Comparison of ENCODE assay signal across 8 cellular contexts in the genomic region with DNA sequence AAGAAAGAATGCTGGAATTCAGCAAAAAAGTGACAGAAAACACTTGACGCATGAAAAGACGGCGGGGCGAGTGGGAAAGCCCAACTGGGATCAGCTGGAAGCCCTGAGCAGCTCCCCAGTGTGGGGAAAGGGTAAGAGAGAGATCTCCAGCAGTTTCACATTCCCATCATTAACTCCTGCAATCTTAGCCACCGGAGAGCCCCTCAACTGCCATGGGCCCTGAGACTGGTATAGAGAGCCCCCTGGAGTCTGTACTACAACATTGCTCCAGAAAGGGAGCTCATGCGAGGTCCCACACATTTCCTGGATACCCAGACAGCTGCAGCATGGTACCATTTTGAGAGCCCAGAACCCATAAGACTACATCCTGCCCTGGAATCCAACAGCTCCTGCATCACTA. TPM values are rescaled to one million over a fixed set of nuclear protein-coding genes. Genes with fewer than 3 reads are reported as not detected.
DNase-seq lines count a peak whose midpoint lies in the region; ATAC-seq and TF ChIP-seq lines count a peak whose summit lies in the region.

No MANE protein-coding gene starts in this region.

- no peak overlapping the region for H3T11ph ChIP-seq in H9 (ENCODE audit: low read length)

- WGBS in H9 (ENCODE audit: extremely low coverage, insufficient read length, low lambda C conversion rate), result no CpG with 5 or more reads among the region's 6 CpGs

- H2AFZ ChIP-seq in H9 (ENCODE audit: low read length), result peak overlapping the region; percentile 75

- H4K5ac ChIP-seq in H9 (ENCODE audit: insufficient read length, low read depth, low read length), result no peak overlapping the region

- no peaks in the 10 kb centered on the region for H3K9me3 ChIP-seq in H9 (ENCODE audit: control insufficient read depth, low read depth, low read length)

- H3K36me3 Mint-ChIP-seq in H9 (ENCODE audit: insufficient read depth in 1 of 3, low read depth in 3 of 3), result no peaks in the 10 kb centered on the region

- no peak overlapping the region for H2BK120ac ChIP-seq in H9 (ENCODE audit: low read depth, low read length, poor library complexity, severe bottlenecking)

- H3K79me1 ChIP-seq in H9 (ENCODE audit: insufficient read depth, low read depth, low read length, poor library complexity, severe bottlenecking), result no peaks in the 10 kb centered on the region

- H3K27me3 Mint-ChIP-seq in H9 (ENCODE audit: low read depth), result peaks cover 5% of the 10 kb centered on the region

- H2BK20ac ChIP-seq in H9 (ENCODE audit: low read depth, low read length, poor library complexity, severe bottlenecking), result no peak overlapping the region

- no peak overlapping the region for H3K18ac ChIP-seq in H9 (ENCODE audit: insufficient read length, low read depth, low read length)

- no peak overlapping the region for H3K27ac ChIP-seq in H9 (ENCODE audit: insufficient read length, low read depth, low read length)

- no peaks in the 10 kb centered on the region for H3K79me2 ChIP-seq in H9 (ENCODE audit: insufficient read depth, low read length)

- H2BK15ac ChIP-seq in H9 (ENCODE audit: low read depth, low read length), result no peak overlapping the region

- no peak overlapping the region for H3K56ac ChIP-seq in H9 (ENCODE audit: insufficient read length, low read depth, low read length)

- no peaks in the 10 kb centered on the region for H3K4me1 ChIP-seq in H9 (ENCODE audit: insufficient read depth, low read length)

- DNase-seq in AG20443 (ENCODE audit: low spot score) (peak; percentile 36), H9 (peak; percentile 80), OCI-M1 (lab: John Stamatoyannopoulos, UW) (peak; percentile 9), glomerular visceral epithelial cell (ENCODE audit: extremely low spot score) (peak; percentile 12), Ammon's horn (ENCODE audit: low spot score) (no peak)

- no peak overlapping the region for H3K23ac ChIP-seq in H9 (ENCODE audit: insufficient read length, low read depth, low read length)

- no peak overlapping the region for H2BK5ac ChIP-seq in H9 (ENCODE audit: insufficient read length, low read length)

- H4K8ac ChIP-seq in H9 (replicated peaks; ENCODE audit: insufficient read length, low read depth, low read length), result no peak overlapping the region

- ATAC-seq in HG03045 (IDR thresholded peaks at IDR 0.05; ENCODE audit: unreplicated experiment) (no peak), HG03280 (IDR thresholded peaks at IDR 0.05; ENCODE audit: unreplicated experiment) (no peak), GM19463 (IDR thresholded peaks at IDR 0.05; ENCODE audit: unreplicated experiment) (no peak)

- peak overlapping the region in 1 of 3 experiments; percentile 49; a peak in 1 of 7 replicates for H3K27ac Mint-ChIP-seq in H9

- no peak overlapping the region for H3K4ac ChIP-seq in H9 (ENCODE audit: low read depth, low read length)

- no peak overlapping the region for H3K14ac ChIP-seq in H9 (ENCODE audit: insufficient read depth, low read length)

- TF ChIP-seq CTCF in H9 (conservative IDR thresholded peaks at IDR 0.05), result peak; percentile 76

- no peaks in the 10 kb centered on the region for H4K20me1 ChIP-seq in H9 (ENCODE audit: control insufficient read depth, insufficient read depth, insufficient read length)

- H3K9me3 Mint-ChIP-seq in H9, result peaks cover 0 to 4% of the 10 kb centered on the region in 2 experiments; a peak in 2 of 5 replicates

- no peaks in the 10 kb centered on the region for H3K23me2 ChIP-seq in H9 (ENCODE audit: insufficient read length, low read depth, low read length, poor library complexity, severe bottlenecking)

- H2BK12ac ChIP-seq in H9 (ENCODE audit: insufficient read length, low read depth, low read length), result no peak overlapping the region

- no peak overlapping the region for H3K9ac ChIP-seq in H9 (ENCODE audit: extremely low read depth, insufficient read length, low read length)

- peaks cover 0 to 3% of the 10 kb centered on the region in 2 experiments; a peak in 2 of 4 replicates for H3K4me1 Mint-ChIP-seq in H9

- peak overlapping the region; percentile 32 for H3K4me2 ChIP-seq in H9 (ENCODE audit: insufficient read depth, insufficient read length, low read length)

- H2AK5ac ChIP-seq in H9 (ENCODE audit: insufficient read length, low read length), result no peak overlapping the region

- no peak overlapping the region for H4K91ac ChIP-seq in H9 (ENCODE audit: insufficient read length, low read depth, low read length)

- H3K27me3 ChIP-seq in H9 (ENCODE audit: insufficient read depth, low read length), result no peaks in the 10 kb centered on the region

- H3K4me3 Mint-ChIP-seq in H9, result 0 out of 5 replicates have a peak overlapping the region, but pooled peaks of 1 of the 2 experiments have one; percentile 10

RNA-seq across cellular contexts. Expression of a gene that starts 31.1 kb away (rescaled TPM):
- not detected in 2 replicates for total RNA-seq in H9 (2021)

RNA-seq across cellular contexts. Expression of a gene that starts 32.9 kb away (rescaled TPM):
- total RNA-seq in H9 (2021), result not detected in 2 replicates

RNA-seq across cellular contexts. Expression of a gene that starts 44.7 kb away (rescaled TPM):
- total RNA-seq in H9 (2021), result not detected in 2 replicates
